In genomic region chr22:50439314-50440250, GRCh38 we compare ENCODE assay signal across 29 cellular contexts. TPM values are rescaled to one million over a fixed set of nuclear protein-coding genes. Genes with fewer than 3 reads are reported as not detected.
DNase-seq lines count a peak whose midpoint lies in the region; ATAC-seq and TF ChIP-seq lines count a peak whose summit lies in the region.
"Had no signal": no experiment of that assay in that cellular context is flagged by ENCODE, and none has a peak within 500 bp of the region (broad histone marks: within the 10 kb centered on the region; RNA-seq: fewer than 3 reads in every experiment).

No MANE protein-coding gene starts in this region.

- H3K4me1 ChIP-seq in SK-N-SH (ENCODE audit: control insufficient read depth in 1 of 2, insufficient read depth in 2 of 2, low read depth in 1 of 2, low read length in 1 of 2), result peaks cover 3 to 7% of the 10 kb centered on the region in 2 experiments; a peak in 1 of 4 replicates
- H3K4me1 ChIP-seq: colonic mucosa had no signal

- H3K9me2 ChIP-seq in SK-N-SH, result no peaks in the 10 kb centered on the region

- POLR2A ChIA-PET in SK-N-SH (lab: Yijun Ruan, JAX), result no interaction called here

- DNase-seq in SK-N-SH (peak; percentile 24), GM06990 (ENCODE audit: extremely low read depth, insufficient read length) (peak; percentile 6), chondrocyte (ENCODE audit: low spot score) (peak; percentile 90), neural crest cell (ENCODE audit: low read depth, low spot score) (no peak), SKM-1 (lab: John Stamatoyannopoulos, UW; ENCODE audit: unreplicated experiment) (no peak)
- DNase-seq in stimulated activated naive CD4-positive, alpha-beta T cell (lab: John Stamatoyannopoulos, UW), result no peak
- DNase-seq: activated CD8-positive, alpha-beta memory T cell treated with anti-CD3 and anti-CD28 coated beads, Interleukin-2, amount 10 ng/mL, durations not matched to agents 7 days and 5 days; activated naive CD4-positive, alpha-beta T cell treated with Interleukin-2 at 50 U/mL for 16 hours; activated T-cell treated with anti-CD3 and anti-CD28 coated beads, Interleukin-2, amount 50 U/mL, for 72 hours; amygdala; CD4-positive, alpha-beta T cell; colonic mucosa; effector memory CD4-positive, alpha-beta T cell; immature natural killer cell; KBM-7; NCI-H1092 treated with DMSO at 0.1 percent for 48 hours; NCI-H1694 treated with DMSO at 0.1 percent for 48 hours; stimulated activated CD4-positive, alpha-beta T cell treated with anti-CD3 and anti-CD28 coated beads, Interleukin-4, amount 100 ng/mL, for 4 hours; T-helper 2 cell had no signal

- peaks cover under 1% of the 10 kb centered on the region; the same call in 1 of the 2 replicates for H4K20me1 ChIP-seq in SK-N-SH (ENCODE audit: insufficient read depth)

- H3K4me1 Mint-ChIP-seq in chondrocyte (ENCODE audit: low read depth), result peaks cover 4% of the 10 kb centered on the region
- no peaks in the 10 kb centered on the region for H3K4me1 Mint-ChIP-seq in neural crest cell

- TF ChIP-seq CTCF in SK-N-SH (IDR thresholded peaks at IDR 0.05) (no peak), GM06990 (IDR thresholded peaks at IDR 0.05; ENCODE audit: insufficient read depth, low read length, poor library complexity, severe bottlenecking) (no peak), chondrocyte (IDR thresholded peaks at IDR 0.05) (no peak), neural crest cell (conservative IDR thresholded peaks at IDR 0.05) (no peak)

- WGBS in SK-N-SH (ENCODE audit: low lambda C conversion rate), result 93% methylated on average over 7 of the region's 26 CpGs

- H2AFZ ChIP-seq in SK-N-SH (ENCODE audit: low read depth), result no peak overlapping the region

- H3K36me3 ChIP-seq in SK-N-SH (replicated peaks in 1 of 2; ENCODE audit: control insufficient read depth in 1 of 2, insufficient read depth in 2 of 2, low read length in 1 of 2) (peaks cover 0 to 71% of the 10 kb centered on the region in 2 experiments), GM06990 (ENCODE audit: control insufficient read depth, insufficient read depth, low read length) (peaks cover 52% of the 10 kb centered on the region)

- H3K9me3 Mint-ChIP-seq in chondrocyte (ENCODE audit: low read depth) (no peaks in the 10 kb centered on the region), neural crest cell (no peaks in the 10 kb centered on the region)
- H3K9me3 Mint-ChIP-seq: activated T-cell treated with anti-CD3 and anti-CD28 coated beads, Interleukin-2, amount 50 U/mL, for 72 hours; CD4-positive, alpha-beta T cell; immature natural killer cell had no signal

- CTCF ChIA-PET in SK-N-SH (lab: Yijun Ruan, JAX), result interaction anchor here (1.2 to 1.5 kb wide), 3 partner anchors 19 to 188 kb away, joined by 3 read pairs; no protein-coding TSS in a partner anchor

- H3K27ac Mint-ChIP-seq in chondrocyte (ENCODE audit: unreplicated experiment), result no peak overlapping the region
- H3K27ac Mint-ChIP-seq in neural crest cell (ENCODE audit: unreplicated experiment), result no peak overlapping the region
- H3K27ac Mint-ChIP-seq: activated CD8-positive, alpha-beta memory T cell treated with anti-CD3 and anti-CD28 coated beads, Interleukin-2, amount 10 ng/mL, durations not matched to agents 7 days and 5 days; activated T-cell treated with anti-CD3 and anti-CD28 coated beads, Interleukin-2, amount 50 U/mL, for 72 hours; CD4-positive, alpha-beta T cell had no signal

- TF ChIP-seq RAD21 in SK-N-SH (IDR thresholded peaks at IDR 0.05; ENCODE audit: low read length), result no peak

- no peak overlapping the region for H3K27ac ChIP-seq in SK-N-SH (ENCODE audit: low read depth in 2 of 2, low read length in 1 of 2)
- H3K27ac ChIP-seq: 22Rv1, colonic mucosa, epithelial cell of prostate, neutrophil had no signal

- no peak for TF ChIP-seq EP300 in SK-N-SH (IDR thresholded peaks at IDR 0.05; ENCODE audit: borderline replicate concordance in 1 of 2, low read depth in 1 of 2, low read length in 1 of 2)

- no peaks in the 10 kb centered on the region for H3K27me3 ChIP-seq in SK-N-SH (ENCODE audit: insufficient read depth)
- H3K27me3 ChIP-seq in GM06990 (replicated peaks; ENCODE audit: control insufficient read depth, insufficient read depth, low read length), result no peaks in the 10 kb centered on the region
- H3K27me3 ChIP-seq: colonic mucosa, neutrophil, upper lobe of left lung had no signal

- peaks cover 5% of the 10 kb centered on the region for H3F3A ChIP-seq in SK-N-SH (replicated peaks; ENCODE audit: insufficient read depth)

- H3K4me3 ChIP-seq in SK-N-SH (ENCODE audit: low read depth in 2 of 2, low read length in 1 of 2) (no peak overlapping the region), GM06990 (replicated peaks; ENCODE audit: low read depth, low read length) (no peak overlapping the region)
- H3K4me3 ChIP-seq: colonic mucosa, upper lobe of left lung had no signal

- H3K9me3 ChIP-seq in SK-N-SH, result no peaks in the 10 kb centered on the region
- H3K9me3 ChIP-seq: colonic mucosa, neutrophil, upper lobe of left lung had no signal

- no peak overlapping the region for H3K4me3 Mint-ChIP-seq in chondrocyte (ENCODE audit: unreplicated experiment)
- peak overlapping the region; percentile 27 for H3K4me3 Mint-ChIP-seq in neural crest cell
- H3K4me3 Mint-ChIP-seq: activated CD8-positive, alpha-beta memory T cell treated with anti-CD3 and anti-CD28 coated beads, Interleukin-2, amount 10 ng/mL, durations not matched to agents 7 days and 5 days; activated T-cell treated with anti-CD3 and anti-CD28 coated beads, Interleukin-2, amount 50 U/mL, for 72 hours; CD4-positive, alpha-beta T cell; immature natural killer cell had no signal

- H3K36me3 Mint-ChIP-seq in chondrocyte (ENCODE audit: low read depth), result peaks cover 6% of the 10 kb centered on the region
- H3K36me3 Mint-ChIP-seq in neural crest cell (ENCODE audit: low read depth), result peaks cover 5% of the 10 kb centered on the region

- H3K9ac ChIP-seq in SK-N-SH, result no peak overlapping the region

- no peaks in the 10 kb centered on the region for H3K79me2 ChIP-seq in SK-N-SH (ENCODE audit: insufficient read depth)

- ATAC-seq in SK-N-SH treated with all-trans-retinoic acid at 6 μM for 48 hours, result no peak
- ATAC-seq in GM21619 (IDR thresholded peaks at IDR 0.05; ENCODE audit: unreplicated experiment), result no peak
- ATAC-seq: activated CD8-positive, alpha-beta memory T cell treated with anti-CD3 and anti-CD28 coated beads, Interleukin-2, amount 10 ng/mL, durations not matched to agents 7 days and 5 days; activated T-cell treated with anti-CD3 and anti-CD28 coated beads, Interleukin-2, amount 50 U/mL, for 72 hours had no signal

- H3K4me2 ChIP-seq in SK-N-SH, result no peak overlapping the region

- H3K27me3 Mint-ChIP-seq in chondrocyte (ENCODE audit: low read depth) (no peaks in the 10 kb centered on the region), neural crest cell (ENCODE audit: low read depth) (peaks cover 5% of the 10 kb centered on the region)
- H3K27me3 Mint-ChIP-seq: activated CD8-positive, alpha-beta memory T cell treated with anti-CD3 and anti-CD28 coated beads, Interleukin-2, amount 10 ng/mL, durations not matched to agents 7 days and 5 days; CD4-positive, alpha-beta T cell had no signal

TF ChIP-seq in SK-N-SH, 30 proteins besides CTCF, POLR2A, EP300 and RAD21 (continues in another document):
- TF ChIP-seq USF2 (IDR thresholded peaks at IDR 0.05; ENCODE audit: borderline replicate concordance, low read depth, low read length), result no peak

TF ChIP-seq in SK-N-SH treated with all-trans-retinoic acid at 6 μM for 48 hours, 23 proteins besides CTCF, POLR2A, EP300 and RAD21:
- TF ChIP-seq PPARA (CRISPR knock-in tag; IDR thresholded peaks at IDR 0.05; ENCODE audit: borderline replicate concordance) (no peak), SNAI2 (CRISPR knock-in tag; IDR thresholded peaks at IDR 0.05) (no peak)

RNA-seq across cellular contexts. Expression of gene SBF1, which starts 35.3 kb away (rescaled TPM):
- 24.2 and 29.1 TPM in 2 replicates for polyA plus RNA-seq in SK-N-SH (2012; rRNA removed)
- polyA plus RNA-seq in SK-N-SH (2012; cell fraction: cytosol; rRNA removed), result 7.5 and 15.9 TPM in 2 replicates
- polyA plus RNA-seq in SK-N-SH (2012; cell fraction: nucleus; rRNA removed), result 95.7 and 113 TPM in 2 replicates
- 103 to 110 TPM (median 104 TPM) in 3 replicates for total RNA-seq in chondrocyte
- 116 and 130 TPM in 2 replicates for total RNA-seq in neural crest cell

RNA-seq across cellular contexts. Expression of gene ADM2, which starts 41.8 kb away (rescaled TPM):
- 0.49 and 0.61 TPM in 2 replicates for polyA plus RNA-seq in SK-N-SH (2012; rRNA removed)
- polyA plus RNA-seq in SK-N-SH (2012; cell fraction: cytosol; rRNA removed), result 0.42 and 0.54 TPM in 2 replicates
- polyA plus RNA-seq in SK-N-SH (2012; cell fraction: nucleus; rRNA removed), result 1.4 TPM in 2 replicates
- total RNA-seq in chondrocyte (1.5 to 46.5 TPM (median 46.5 TPM) in 3 replicates), neural crest cell (1.7 TPM in 2 replicates)

RNA-seq across cellular contexts. Expression of gene MIOX, which starts 47.1 kb away (rescaled TPM):
- polyA plus RNA-seq in SK-N-SH (2012; rRNA removed), result 0.05 and 0.06 TPM in 2 replicates
- not detected in 2 replicates for polyA plus RNA-seq in SK-N-SH (2012; cell fraction: cytosol; rRNA removed)
- polyA plus RNA-seq in SK-N-SH (2012; cell fraction: nucleus; rRNA removed), result 0.27 and 0.43 TPM in 2 replicates
- total RNA-seq in chondrocyte (0.99 to 1.6 TPM in 2 of 3 replicates, not detected in the other), neural crest cell (0.30 and 0.35 TPM in 2 replicates)
- total RNA-seq: CD4-positive, alpha-beta T cell; colonic mucosa; glomerular endothelial cell; H4; mesenteric fat pad; posterior vena cava; upper lobe of left lung had no signal
- polyA plus RNA-seq: immature natural killer cell had no signal

Comparison
In these comparisons a context has a peak if more than half of its experiments do, and no peak if none do; other contexts are left out.
1. DNase-seq: peak in SK-N-SH (single experiment), GM06990 (single experiment) and chondrocyte (single experiment); none in neural crest cell (single experiment), SKM-1 (single experiment) and stimulated activated naive CD4-positive, alpha-beta T cell (0 of 6).